20 cellular contexts compared by ENCODE assay signal in genomic region chr2:226763320-226763719, GRCh38. TPM values are rescaled to one million over a fixed set of nuclear protein-coding genes. Genes with fewer than 3 reads are reported as not detected.
DNase-seq lines count a peak whose midpoint lies in the region; ATAC-seq, FAIRE-seq and TF ChIP-seq lines count a peak whose summit lies in the region.
"Had no signal": no experiment of that assay in that cellular context is flagged by ENCODE, and none has a peak within 500 bp of the region (broad histone marks: within the 10 kb centered on the region; RNA-seq: fewer than 3 reads in every experiment).

No MANE protein-coding gene starts in this region.

- H3K36me3 ChIP-seq in thyroid gland (no peaks in the 10 kb centered on the region), pancreas (no peaks in the 10 kb centered on the region)
- H3K36me3 ChIP-seq: gastroesophageal sphincter had no signal

- H3K27me3 ChIP-seq in thyroid gland (no peaks in the 10 kb centered on the region), pancreas (no peaks in the 10 kb centered on the region)
- H3K27me3 ChIP-seq: gastroesophageal sphincter had no signal

- H3K9me3 ChIP-seq in thyroid gland, result no peaks in the 10 kb centered on the region
- H3K9me3 ChIP-seq in pancreas, result no peaks in the 10 kb centered on the region
- H3K9me3 ChIP-seq: gastroesophageal sphincter had no signal

- H3K27ac ChIP-seq in thyroid gland, result peak overlapping the region; percentile 42 to 62 (median 61)
- H3K27ac ChIP-seq in pancreas, result no peak overlapping the region
- H3K27ac ChIP-seq: HL-60 had no signal

- ATAC-seq in pancreas (no peak), HG02798 (IDR thresholded peaks at IDR 0.05; ENCODE audit: poor library complexity, unreplicated experiment) (no peak)
- ATAC-seq: activated CD8-positive, alpha-beta T cell treated with anti-CD3 and anti-CD28 coated beads for 36 hours; activated T-cell treated with anti-CD3 and anti-CD28 coated beads, Interleukin-2, amount 50 U/mL, for 72 hours; gastroesophageal sphincter; sciatic nerve had no signal

- WGBS in thyroid gland, 2 donors, result 42% methylated on average over 3 of the region's 3 CpGs
- WGBS in pancreas, 2 donors, result 91 to 92% methylated on average over 3 of the region's 3 CpGs

- no peak for TF ChIP-seq CTCF in astrocyte of the spinal cord (IDR thresholded peaks at IDR 0.05; ENCODE audit: low read depth, low read length)
- TF ChIP-seq CTCF in thyroid gland (IDR thresholded peaks at IDR 0.05), result no peak
- TF ChIP-seq CTCF in pancreas (IDR thresholded peaks at IDR 0.05), result no peak

- FAIRE-seq in pancreas (lab: Jason Lieb, UNC), result no peak

- in situ Hi-C loops in astrocyte of the spinal cord (cut with HindIII; ENCODE audit: low sequenced_read_pairs), result no loop called here

- intact Hi-C loops in thyroid gland (cut with DNase I), result no loop called here
- intact Hi-C loops in pancreas (cut with DNase I), result no loop called here

- DNase-seq in HS-27A (ENCODE audit: low read depth) (peak; percentile 12), astrocyte of the spinal cord (ENCODE audit: low read depth, low spot score) (peak; percentile 38), kidney tubule cell (ENCODE audit: low spot score) (peak; percentile 53), thyroid gland (peak in 1 of 2 donors; percentile 21), pancreas (no peak), T-helper 1 cell (no peak)
- DNase-seq: activated CD8-positive, alpha-beta T cell treated with anti-CD3 and anti-CD28 coated beads for 36 hours; activated naive CD8-positive, alpha-beta T cell treated with anti-CD3 and anti-CD28 coated beads, Interleukin-2, amount 10 ng/mL, durations not matched to agents 7 days and 5 days; activated T-cell treated with anti-CD3 and anti-CD28 coated beads, Interleukin-2, amount 50 U/mL, for 72 hours; central memory CD4-positive, alpha-beta T cell; DMS53; KBM-7; NCI-H1105; NCI-H226; RPMI8226; stimulated activated CD4-positive, alpha-beta T cell treated with anti-CD3 and anti-CD28 coated beads, Interleukin-4, amount 100 ng/mL, for 4 hours had no signal

- H3K4me3 ChIP-seq in astrocyte of the spinal cord (ENCODE audit: low read depth, low read length), result no peak overlapping the region
- no peak overlapping the region for H3K4me3 ChIP-seq in thyroid gland (replicated peaks in 1 of 3)
- no peak overlapping the region for H3K4me3 ChIP-seq in pancreas
- H3K4me3 ChIP-seq: gastroesophageal sphincter had no signal

- peaks cover 56 to 62% of the 10 kb centered on the region in 2 donors for H3K4me1 ChIP-seq in thyroid gland
- peaks cover 8 to 17% (median 9%) of the 10 kb centered on the region in 3 donors for H3K4me1 ChIP-seq in pancreas

- TF ChIP-seq POLR2A in thyroid gland (IDR thresholded peaks at IDR 0.05), result no peak

RNA-seq across cellular contexts. Expression of gene IRS1, which starts 36.3 kb away (rescaled TPM):
- total RNA-seq in thyroid gland, result 100 to 1,000 TPM in 2 of 4 donors, 10 to 100 TPM in 2; 61.9 to 166 (median 98.7) TPM
- total RNA-seq in pancreas, result 10 to 100 TPM in 1 of 6 donors, 1 to 10 TPM in 5; 4.4 to 12.7 (median 5.9) TPM
- polyA plus RNA-seq in pancreas, result 1 to 10 TPM; 3.2 to 4.0 TPM

Comparison
In these comparisons a context has a peak if more than half of its experiments do, and no peak if none do; other contexts are left out.
1. DNase-seq: peak in HS-27A (single experiment), astrocyte of the spinal cord (single experiment) and kidney tubule cell (single experiment); none in pancreas (0 of 6) and T-helper 1 cell (0 of 5).
2. H3K27ac ChIP-seq: peak in thyroid gland (3 of 3); none in pancreas (0 of 4).
3. RNA of gene IRS1, which starts 36.3 kb away (total RNA-seq): 61.9 to 166 TPM in thyroid gland; 4.4 to 12.7 TPM in pancreas; every median in the first group is over 4 times any median in the second.